In the genomic region with DNA sequence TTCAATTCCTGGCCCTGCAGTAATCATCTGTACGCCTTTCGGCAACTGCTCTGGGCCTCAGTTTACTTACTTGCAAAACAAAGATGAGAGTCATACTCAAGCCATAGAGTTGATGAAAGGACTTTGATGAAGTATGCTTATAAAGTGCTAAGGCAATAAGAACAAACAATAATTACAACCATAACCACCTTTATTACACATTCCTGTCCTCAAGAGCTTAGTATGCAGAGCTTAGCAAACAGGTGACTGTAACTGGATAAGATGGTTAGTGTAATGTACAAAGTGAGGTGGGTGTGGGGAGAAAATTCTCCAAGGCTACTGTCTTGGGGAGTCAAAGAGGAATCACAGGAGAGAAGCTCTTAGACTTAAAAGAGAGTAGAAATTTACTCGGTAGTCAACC, we compare ENCODE assay signal across 17 cellular contexts.
DNase-seq lines count a peak whose midpoint lies in the region; ATAC-seq and TF ChIP-seq lines count a peak whose summit lies in the region.
"Had no signal": no experiment of that assay in that cellular context is flagged by ENCODE, and none has a peak within 500 bp of the region (broad histone marks: within the 10 kb centered on the region; RNA-seq: fewer than 3 reads in every experiment).

No MANE protein-coding gene starts in this region.

- H3K27ac ChIP-seq in OCI-LY7 (ENCODE audit: low read depth, low read length, poor library complexity, severe bottlenecking) = no peak overlapping the region
- H3K27ac ChIP-seq in foreskin keratinocyte = peak overlapping the region; percentile 58
- H3K27ac ChIP-seq in stomach = peak overlapping the region; percentile 83 to 93 (median 84)

- intact Hi-C loops in OCI-LY7 (cut with micrococcal nuclease; ENCODE audit: unreplicated experiment) = loop anchor here (10.0 kb wide), 1 partner anchor 666 kb away; the partner anchor contains the start of genes DCLRE1A and NHLRC2
- intact Hi-C loops in stomach (cut with DNase I; ENCODE audit: low total_unique reads) = no loop called here

- H3K4me3 ChIP-seq in OCI-LY7 (ENCODE audit: low read depth, low read length, poor library complexity, severe bottlenecking) (no peak overlapping the region), stomach (no peak overlapping the region)
- H3K4me3 ChIP-seq: GM12878, K562, uterus had no signal

- no peak for ATAC-seq in activated T-cell treated with anti-CD3 and anti-CD28 coated beads, Interleukin-2, amount 50 U/mL, for 4 hours
- ATAC-seq in foreskin keratinocyte (no peak), GM18498 (IDR thresholded peaks at IDR 0.05; ENCODE audit: unreplicated experiment) (no peak), left lobe of liver (no peak)
- ATAC-seq: GM12878, K562 had no signal

- peak overlapping the region; percentile 90 for H3K4me3 Mint-ChIP-seq in activated T-cell treated with anti-CD3 and anti-CD28 coated beads, Interleukin-2, amount 50 U/mL, for 4 hours

- 77 to 84% (median 81%) methylated on average over 3 of the region's 3 CpGs for WGBS in stomach, 5 donors

- no TSS peak for BruUV-seq in OCI-LY7 (replicated peaks; lab: Mats Ljungman, UMichigan)

- H4K20me1 ChIP-seq in OCI-LY7 (ENCODE audit: insufficient read depth, low read length) = peaks cover 83% of the 10 kb centered on the region

- peaks cover 77% of the 10 kb centered on the region for H3K4me1 ChIP-seq in OCI-LY7 (ENCODE audit: insufficient read depth, low read length, poor library complexity, severe bottlenecking)
- H3K4me1 ChIP-seq in foreskin keratinocyte = peaks cover 32% of the 10 kb centered on the region
- H3K4me1 ChIP-seq in stomach = peaks cover 46 to 95% (median 72%) of the 10 kb centered on the region in 4 donors
- H3K4me1 ChIP-seq: uterus had no signal

- no peak overlapping the region for H2AFZ ChIP-seq in OCI-LY7 (ENCODE audit: low read length)

- H3K36me3 ChIP-seq in OCI-LY7 (ENCODE audit: insufficient read depth, low read length) (peaks cover 73% of the 10 kb centered on the region), stomach (no peaks in the 10 kb centered on the region)
- H3K36me3 ChIP-seq: uterus had no signal

- peaks cover 24% of the 10 kb centered on the region for H3K36me3 Mint-ChIP-seq in activated T-cell treated with anti-CD3 and anti-CD28 coated beads, Interleukin-2, amount 50 U/mL, for 4 hours (ENCODE audit: insufficient read depth)

- peak overlapping the region; percentile 95; the same call in 1 of the 2 replicates for H3K4me2 ChIP-seq in OCI-LY7 (ENCODE audit: low read length)

- CTCF ChIA-PET in OCI-LY7 (lab: Charles Lee; ENCODE audit: unreplicated experiment) = interaction anchor here (1.0 to 1.6 kb wide), 2 partner anchors 24 to 50 kb away, joined by 3 read pairs; no protein-coding TSS in a partner anchor

- TF ChIP-seq EP300 in stomach (IDR thresholded peaks at IDR 0.05) = no peak

- no peaks in the 10 kb centered on the region for H3K27me3 Mint-ChIP-seq in activated T-cell treated with anti-CD3 and anti-CD28 coated beads, Interleukin-2, amount 50 U/mL, for 4 hours (ENCODE audit: low read depth)

- POLR2A ChIA-PET in OCI-LY7 (lab: Charles Lee) = interaction anchor here (0.6 to 16.1 kb wide), 4 partner anchors 19 to 50 kb away, joined by 5 to 464 read pairs (median 100); no protein-coding TSS in a partner anchor

- TF ChIP-seq CTCF in OCI-LY7 (conservative IDR thresholded peaks at IDR 0.05; ENCODE audit: low read length) = no peak
- no peak for TF ChIP-seq CTCF in foreskin keratinocyte (conservative IDR thresholded peaks at IDR 0.05)
- TF ChIP-seq CTCF in stomach (IDR thresholded peaks at IDR 0.05) = no peak

- no peaks in the 10 kb centered on the region for H3K9me3 Mint-ChIP-seq in activated T-cell treated with anti-CD3 and anti-CD28 coated beads, Interleukin-2, amount 50 U/mL, for 4 hours
- H3K9me3 Mint-ChIP-seq: brain had no signal

- H3K9me3 ChIP-seq in OCI-LY7 (ENCODE audit: low read length) (no peaks in the 10 kb centered on the region), stomach (no peaks in the 10 kb centered on the region)
- H3K9me3 ChIP-seq: uterus had no signal

- DNase-seq in activated T-cell treated with anti-CD3 and anti-CD28 coated beads, Interleukin-2, amount 50 U/mL, for 4 hours = no peak
- no peak for DNase-seq in activated T-cell treated with anti-CD3 and anti-CD28 coated beads for 4 hours
- no peak for DNase-seq in OCI-LY7 (ENCODE audit: low spot score)
- DNase-seq in foreskin keratinocyte = no peak
- no peak for DNase-seq in stomach
- no peak for DNase-seq in LoVo (ENCODE audit: low spot score)
- DNase-seq in left lobe of liver (ENCODE audit: low spot score) = no peak
- DNase-seq: activated naive CD4-positive, alpha-beta T cell; kidney; NCI-H1105 treated with DMSO at 0.1 percent for 48 hours; NCI-H2171 treated with DMSO at 0.1 percent for 48 hours; RPMI8226; uterus had no signal

- H3K79me2 ChIP-seq in OCI-LY7 (ENCODE audit: insufficient read depth, low read depth, low read length) = peaks cover 100% of the 10 kb centered on the region

- peaks cover 95% of the 10 kb centered on the region for H3K4me1 Mint-ChIP-seq in activated T-cell treated with anti-CD3 and anti-CD28 coated beads, Interleukin-2, amount 50 U/mL, for 4 hours (ENCODE audit: low read depth)

- H3K27me3 ChIP-seq in foreskin keratinocyte = no peaks in the 10 kb centered on the region
- H3K27me3 ChIP-seq in stomach = no peaks in the 10 kb centered on the region
- H3K27me3 ChIP-seq: uterus had no signal

- H3K9me2 ChIP-seq in OCI-LY7 (ENCODE audit: insufficient read depth, low read length) = no peaks in the 10 kb centered on the region

- TF ChIP-seq POLR2A in stomach (IDR thresholded peaks at IDR 0.05) = no peak
